Comparison of ENCODE assay signal across 8 cellular contexts in genomic region chr1:120942223-120942944, GRCh38. TPM values are rescaled to one million over a fixed set of nuclear protein-coding genes. Genes with fewer than 3 reads are reported as not detected.
DNase-seq lines count a peak whose midpoint lies in the region; ATAC-seq, FAIRE-seq and TF ChIP-seq lines count a peak whose summit lies in the region.
"Not testable (repeated sequence)": the region's sequence is repeated elsewhere in the genome, so short reads cannot be mapped to it uniquely, and the experiment has no call there.

No MANE protein-coding gene starts in this region.

- peak overlapping the region; percentile 100 for H3K27ac Mint-ChIP-seq in activated naive CD4-positive, alpha-beta T cell treated with anti-CD3 and anti-CD28 coated beads, Interleukin-2, amount 50 U/mL, for 24 hours
- H3K27ac Mint-ChIP-seq in glutamatergic neuron (ENCODE audit: unreplicated experiment), result peak overlapping the region; percentile 100

- peak overlapping the region; percentile 25 for H3K4me3 ChIP-seq in LNCaP clone FGC (ENCODE audit: low read depth, low read length)

- peak; percentile 86 for DNase-seq in ELR (ENCODE audit: low read depth)
- DNase-seq in H54 (ENCODE audit: insufficient read length, low spot score); LNCaP clone FGC (ENCODE audit: low read depth): not testable (repeated sequence)
- peak; percentile 90 for DNase-seq in glutamatergic neuron
- DNase-seq in non-pigmented ciliary epithelial cell (ENCODE audit: low read depth), result peak; percentile 50
- DNase-seq in stimulated activated naive CD8-positive, alpha-beta T cell treated with anti-CD3 and anti-CD28 coated beads, Interleukin-15, Interleukin-2, amounts not matched to agents 100 U/mL and 50 U/mL, for 24 hours, result peak; percentile 81

- TF ChIP-seq POLR2A in H54 (IDR thresholded peaks at IDR 0.05; ENCODE audit: low read depth, low read length), result peak; percentile 79

- FAIRE-seq in H54 (lab: Jason Lieb, UNC), result not testable (repeated sequence)

- H3K27me3 Mint-ChIP-seq in activated naive CD4-positive, alpha-beta T cell treated with anti-CD3 and anti-CD28 coated beads, Interleukin-2, amount 50 U/mL, for 24 hours; glutamatergic neuron (ENCODE audit: unreplicated experiment): not testable (repeated sequence)

- H3K36me3 Mint-ChIP-seq in activated naive CD4-positive, alpha-beta T cell treated with anti-CD3 and anti-CD28 coated beads, Interleukin-2, amount 50 U/mL, for 24 hours; glutamatergic neuron (ENCODE audit: unreplicated experiment): not testable (repeated sequence)

- peak; percentile 87 for ATAC-seq in SK-N-SH treated with all-trans-retinoic acid at 6 μM for 48 hours
- ATAC-seq in stimulated activated naive CD8-positive, alpha-beta T cell treated with anti-CD3 and anti-CD28 coated beads, Interleukin-15, Interleukin-2, amounts not matched to agents 100 U/mL and 50 U/mL, for 24 hours, result peak; percentile 85

- TF ChIP-seq CTCF in LNCaP clone FGC (IDR thresholded peaks at IDR 0.05; ENCODE audit: control insufficient read depth, extremely low read depth, insufficient read depth); glutamatergic neuron (IDR thresholded peaks at IDR 0.05; ENCODE audit: partially characterized antibody, unreplicated experiment): not testable (repeated sequence)

- H3K4me1 Mint-ChIP-seq in activated naive CD4-positive, alpha-beta T cell treated with anti-CD3 and anti-CD28 coated beads, Interleukin-2, amount 50 U/mL, for 24 hours, result peaks cover 40% of the 10 kb centered on the region
- peaks cover 14% of the 10 kb centered on the region for H3K4me1 Mint-ChIP-seq in glutamatergic neuron (ENCODE audit: low read depth, unreplicated experiment)

- not testable (repeated sequence) for H3K9me3 Mint-ChIP-seq in activated naive CD4-positive, alpha-beta T cell treated with anti-CD3 and anti-CD28 coated beads, Interleukin-2, amount 50 U/mL, for 24 hours
- H3K9me3 Mint-ChIP-seq in glutamatergic neuron (ENCODE audit: unreplicated experiment), result peaks cover 11% of the 10 kb centered on the region

- peak overlapping the region; percentile 94 for H3K4me3 Mint-ChIP-seq in activated naive CD4-positive, alpha-beta T cell treated with anti-CD3 and anti-CD28 coated beads, Interleukin-2, amount 50 U/mL, for 24 hours
- peak overlapping the region; percentile 98 for H3K4me3 Mint-ChIP-seq in glutamatergic neuron (ENCODE audit: unreplicated experiment)

TF ChIP-seq in SK-N-SH treated with all-trans-retinoic acid at 6 μM for 48 hours, 23 proteins besides CTCF, POLR2A, EP300 and RAD21:
- TF ChIP-seq ZNF8 (CRISPR knock-in tag; IDR thresholded peaks at IDR 0.05) (peak; percentile 44; the same call in 1 of the 2 replicates), TCF4 (CRISPR knock-in tag; IDR thresholded peaks at IDR 0.05; ENCODE audit: borderline replicate concordance) (peak; percentile 19; the same call in 1 of the 2 replicates), ZFP30 (CRISPR knock-in tag; IDR thresholded peaks at IDR 0.05) (0 out of 2 replicates have a peak, but pooled peaks have one; percentile 21), CREB5 (CRISPR knock-in tag; IDR thresholded peaks at IDR 0.05; ENCODE audit: low read depth) (peak; percentile 94), RARB (CRISPR knock-in tag; IDR thresholded peaks at IDR 0.05) (peak; percentile 66; the same call in 1 of the 2 replicates), PATZ1 (CRISPR knock-in tag; IDR thresholded peaks at IDR 0.05; ENCODE audit: borderline replicate concordance) (peak; percentile 98), CSDC2 (CRISPR knock-in tag; IDR thresholded peaks at IDR 0.05) (peak; percentile 52; the same call in 1 of the 2 replicates), GLIS3 (CRISPR knock-in tag; IDR thresholded peaks at IDR 0.05) (peak; percentile 99), CSRNP3 (CRISPR knock-in tag; IDR thresholded peaks at IDR 0.05) (peak; percentile 87), ESRRG (CRISPR knock-in tag; IDR thresholded peaks at IDR 0.05) (peak; percentile 93)

RNA-seq across cellular contexts. Expression of gene PPIAL4A, which starts 52.8 kb away (rescaled TPM):
- not detected for total RNA-seq in glutamatergic neuron (ENCODE audit: unreplicated experiment)
